23 cellular contexts compared by ENCODE assay signal in the genomic region with DNA sequence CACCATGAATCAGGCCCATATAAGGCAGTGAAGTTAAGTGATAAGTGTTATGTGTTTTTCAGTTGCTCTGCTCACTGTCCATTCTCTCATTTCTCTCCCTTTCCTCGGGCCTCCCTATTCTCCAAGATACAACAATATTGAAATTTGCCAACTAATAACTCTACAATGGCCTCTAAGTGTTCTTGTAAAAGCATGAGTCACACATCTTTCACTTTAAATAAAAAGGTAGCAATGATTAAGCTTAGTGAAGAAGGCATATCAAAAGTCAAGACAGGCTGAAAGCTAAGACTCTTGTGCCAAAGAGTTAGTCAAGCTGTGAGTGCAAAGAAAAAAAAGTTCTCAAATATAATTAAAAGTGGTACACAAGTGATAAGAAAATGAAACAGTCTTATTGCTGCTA.
"Had no signal": no experiment of that assay in that cellular context is flagged by ENCODE, and none has a peak within 500 bp of the region (broad histone marks: within the 10 kb centered on the region; RNA-seq: fewer than 3 reads in every experiment).

No MANE protein-coding gene starts in this region.

- H3K4me3 Mint-ChIP-seq: naive B cell; nephron; stimulated activated naive B cell treated with anti-CD40 and anti-IgM and Interleukin-4, amounts not matched to agents 10 μg/mL and 1 μg/mL and 100 μg/mL, for 72 hours; stimulated activated naive CD8-positive, alpha-beta T cell treated with anti-CD3 and anti-CD28 coated beads, Interleukin-15, amount 100 ng/mL, for 72 hours had no signal

- H3K27me3 Mint-ChIP-seq: naive B cell; progenitor cell of endocrine pancreas; stimulated activated naive B cell treated with anti-CD40 and anti-IgM and Interleukin-4, amounts not matched to agents 10 μg/mL and 1 μg/mL and 100 μg/mL, for 72 hours; stimulated activated naive CD8-positive, alpha-beta T cell treated with anti-CD3 and anti-CD28 coated beads, Interleukin-15, amount 100 ng/mL, for 72 hours had no signal

- H3K36me3 Mint-ChIP-seq: naive B cell; stimulated activated naive B cell treated with anti-CD40 and anti-IgM and Interleukin-4, amounts not matched to agents 10 μg/mL and 1 μg/mL and 100 μg/mL, for 72 hours had no signal

- DNase-seq: effector memory CD4-positive, alpha-beta T cell; glutamatergic neuron; left ventricle myocardium inferior; lower lobe of right lung; mesendoderm; naive B cell; occipital lobe; pancreas; stimulated activated CD4-positive, alpha-beta T cell treated with anti-CD3 and anti-CD28 coated beads, Interleukin-2, amount 100 ng/mL, for 24 hours; stimulated activated CD4-positive, alpha-beta T cell treated with anti-CD3 and anti-CD28 coated beads, Interleukin-4, amount 100 ng/mL, for 4 hours; stimulated activated naive B cell treated with anti-CD40 and anti-IgM and Interleukin-4, amounts not matched to agents 10 μg/mL and 1 μg/mL and 100 μg/mL, for 72 hours; stimulated activated naive CD8-positive, alpha-beta T cell treated with anti-CD3 and anti-CD28 coated beads, Interleukin-15, amount 100 ng/mL, for 72 hours; testis; upper lobe of right lung had no signal

- H3K9me3 ChIP-seq: lower lobe of right lung, pancreas, testis, upper lobe of right lung, vagina had no signal

- H3K27ac ChIP-seq: epithelial cell of prostate, esophagus muscularis mucosa, gastroesophageal sphincter, left ventricle myocardium inferior, lower lobe of right lung, pancreas, skin epidermis, testis, tibial nerve, upper lobe of right lung, vagina had no signal

- H3K27ac Mint-ChIP-seq: naive B cell; nephron; progenitor cell of endocrine pancreas; stimulated activated naive B cell treated with anti-CD40 and anti-IgM and Interleukin-4, amounts not matched to agents 10 μg/mL and 1 μg/mL and 100 μg/mL, for 72 hours; stimulated activated naive CD8-positive, alpha-beta T cell treated with anti-CD3 and anti-CD28 coated beads, Interleukin-15, amount 100 ng/mL, for 72 hours had no signal

- H3K27me3 ChIP-seq: esophagus muscularis mucosa, gastroesophageal sphincter, pancreas, testis, tibial nerve, upper lobe of right lung, vagina had no signal

- H3K36me3 ChIP-seq: esophagus muscularis mucosa, gastroesophageal sphincter, left ventricle myocardium inferior, lower lobe of right lung, pancreas, tibial nerve, upper lobe of right lung, vagina had no signal

- ATAC-seq: gastroesophageal sphincter; lower lobe of right lung; pancreas; sciatic nerve; stimulated activated naive B cell treated with anti-CD40 and anti-IgM and Interleukin-4, amounts not matched to agents 10 μg/mL and 1 μg/mL and 100 μg/mL, for 72 hours; stimulated activated naive CD8-positive, alpha-beta T cell treated with anti-CD3 and anti-CD28 coated beads, Interleukin-15, amount 100 ng/mL, for 72 hours; upper lobe of right lung had no signal

- H3K4me3 ChIP-seq: esophagus muscularis mucosa, gastroesophageal sphincter, left ventricle myocardium inferior, lower lobe of right lung, pancreas, skin epidermis, testis, tibial nerve, upper lobe of right lung, vagina had no signal

- H3K4me1 Mint-ChIP-seq: naive B cell; nephron; stimulated activated naive B cell treated with anti-CD40 and anti-IgM and Interleukin-4, amounts not matched to agents 10 μg/mL and 1 μg/mL and 100 μg/mL, for 72 hours; stimulated activated naive CD8-positive, alpha-beta T cell treated with anti-CD3 and anti-CD28 coated beads, Interleukin-15, amount 100 ng/mL, for 72 hours had no signal
